In genomic region chr6:161153725-161154124, GRCh38 we compare ENCODE assay signal across 2 cellular contexts.
A peak's percentile ranks its signal among the peaks of the same experiment; 100 is the strongest.
TF ChIP-seq lines count a peak whose summit lies in the region.

No MANE protein-coding gene starts in this region.

TF ChIP-seq in IMR-90, 13 proteins besides CTCF, POLR2A, EP300 and RAD21:
- TF ChIP-seq SMC3 (IDR thresholded peaks at IDR 0.05; ENCODE audit: low read depth, low read length) (no peak), MXI1 (IDR thresholded peaks at IDR 0.05; ENCODE audit: borderline replicate concordance, low read depth, low read length) (no peak)

TF ChIP-seq in K562, 482 proteins besides CTCF, POLR2A, EP300 and RAD21:
- TF ChIP-seq POLR2G (IDR thresholded peaks at IDR 0.05; ENCODE audit: low read depth, low read length) (0 out of 2 replicates have a peak, but pooled peaks have one; percentile 22), ZC3H4 (CRISPR knock-in tag; IDR thresholded peaks at IDR 0.05; ENCODE audit: borderline replicate concordance) (no peak), EP400 (IDR thresholded peaks at IDR 0.05) (no peak)
- TF ChIP-seq, protein P1, sequence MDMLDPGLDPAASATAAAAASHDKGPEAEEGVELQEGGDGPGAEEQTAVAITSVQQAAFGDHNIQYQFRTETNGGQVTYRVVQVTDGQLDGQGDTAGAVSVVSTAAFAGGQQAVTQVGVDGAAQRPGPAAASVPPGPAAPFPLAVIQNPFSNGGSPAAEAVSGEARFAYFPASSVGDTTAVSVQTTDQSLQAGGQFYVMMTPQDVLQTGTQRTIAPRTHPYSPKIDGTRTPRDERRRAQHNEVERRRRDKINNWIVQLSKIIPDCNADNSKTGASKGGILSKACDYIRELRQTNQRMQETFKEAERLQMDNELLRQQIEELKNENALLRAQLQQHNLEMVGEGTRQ (CRISPR knock-in tag; IDR thresholded peaks at IDR 0.05): peak; percentile 11; the same call in 1 of the 2 replicates
- TF ChIP-seq, protein P2, sequence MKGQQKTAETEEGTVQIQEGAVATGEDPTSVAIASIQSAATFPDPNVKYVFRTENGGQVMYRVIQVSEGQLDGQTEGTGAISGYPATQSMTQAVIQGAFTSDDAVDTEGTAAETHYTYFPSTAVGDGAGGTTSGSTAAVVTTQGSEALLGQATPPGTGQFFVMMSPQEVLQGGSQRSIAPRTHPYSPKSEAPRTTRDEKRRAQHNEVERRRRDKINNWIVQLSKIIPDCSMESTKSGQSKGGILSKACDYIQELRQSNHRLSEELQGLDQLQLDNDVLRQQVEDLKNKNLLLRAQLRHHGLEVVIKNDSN (CRISPR knock-in tag; IDR thresholded peaks at IDR 0.05): peak; percentile 45
